Comparison of ENCODE assay signal across 12 cellular contexts in genomic region chr2:45743531-45744391, GRCh38.
DNase-seq lines count a peak whose midpoint lies in the region; ATAC-seq, FAIRE-seq and TF ChIP-seq lines count a peak whose summit lies in the region.
"Had no signal": no experiment of that assay in that cellular context is flagged by ENCODE, and none has a peak within 500 bp of the region (broad histone marks: within the 10 kb centered on the region; RNA-seq: fewer than 3 reads in every experiment).

No MANE protein-coding gene starts in this region.

- ATAC-seq in GM23338 (no peak), HG02678 (IDR thresholded peaks at IDR 0.05; ENCODE audit: unreplicated experiment) (no peak)
- ATAC-seq: HCT116 had no signal

- intact Hi-C loops in lower leg skin (cut with DNase I; ENCODE audit: low total_unique reads), result no loop called here
- intact Hi-C loops in PC-9 (cut with micrococcal nuclease; ENCODE audit: unreplicated experiment), result no loop called here

- H3K4me2 ChIP-seq in GM23338 (no peak overlapping the region), PC-9 (no peak overlapping the region)

- TF ChIP-seq EP300 in suprapubic skin (IDR thresholded peaks at IDR 0.05), result no peak

- WGBS in lower leg skin, 2 donors, result 53 to 54% methylated on average over 12 of the region's 12 CpGs
- 55% methylated on average over 12 of the region's 12 CpGs for WGBS in suprapubic skin

- H3K4me3 Mint-ChIP-seq in GM23338, result no peak overlapping the region

- H3K4me1 Mint-ChIP-seq in GM23338, result peaks cover 17% of the 10 kb centered on the region; the same call in 2 of the 3 replicates

- H3K27me3 ChIP-seq in GM23338 (ENCODE audit: insufficient read depth) (no peaks in the 10 kb centered on the region), suprapubic skin (no peaks in the 10 kb centered on the region), PC-9 (ENCODE audit: insufficient read depth, low read depth) (no peaks in the 10 kb centered on the region)
- H3K27me3 ChIP-seq: cardiac muscle cell, thyroid gland had no signal

- BruUV-seq in PC-9 (replicated peaks; lab: Mats Ljungman, UMichigan), result no TSS peak

- H3K79me2 ChIP-seq in GM23338 (replicated peaks; ENCODE audit: insufficient read depth), result no peaks in the 10 kb centered on the region
- 0 out of 2 replicates have a peak, but pooled peaks cover 2% of the 10 kb centered on the region for H3K79me2 ChIP-seq in PC-9 (ENCODE audit: low read depth)

- H3K4me1 ChIP-seq in GM23338 (ENCODE audit: insufficient read depth), result no peaks in the 10 kb centered on the region
- peaks cover 51% of the 10 kb centered on the region for H3K4me1 ChIP-seq in suprapubic skin
- no peaks in the 10 kb centered on the region for H3K4me1 ChIP-seq in PC-9 (replicated peaks; ENCODE audit: insufficient read depth)
- H3K4me1 ChIP-seq: thyroid gland had no signal

- peaks cover 3% of the 10 kb centered on the region; the same call in 2 of the 3 replicates for H3K36me3 Mint-ChIP-seq in GM23338 (ENCODE audit: low read depth)

- CTCF ChIA-PET in PC-9 (lab: Charles Lee), result interaction anchor here (0.6 to 0.7 kb wide), 2 partner anchors 10 to 77 kb away, joined by 4 to 6 read pairs; no protein-coding TSS in a partner anchor

- H3K27ac Mint-ChIP-seq in GM23338, result no peak overlapping the region

- no peak for TF ChIP-seq POLR2A in lower leg skin (IDR thresholded peaks at IDR 0.05)
- TF ChIP-seq POLR2A in suprapubic skin (IDR thresholded peaks at IDR 0.05), result no peak
- no peak for TF ChIP-seq POLR2A in H54 (IDR thresholded peaks at IDR 0.05; ENCODE audit: low read depth, low read length)

- H3K9me3 Mint-ChIP-seq in GM23338, result peaks cover 13% of the 10 kb centered on the region

- H2AFZ ChIP-seq in GM23338, result 0 out of 2 replicates have a peak overlapping the region, but pooled peaks have one; percentile 38
- H2AFZ ChIP-seq in PC-9, result no peak overlapping the region

- peaks cover 8% of the 10 kb centered on the region for H3K27me3 Mint-ChIP-seq in GM23338 (ENCODE audit: insufficient read depth, low read depth, poor library complexity)

- H3K27ac ChIP-seq in GM23338 (ENCODE audit: low read depth) (no peak overlapping the region), suprapubic skin (peak overlapping the region; percentile 77), PC-9 (no peak overlapping the region)
- H3K27ac ChIP-seq: cardiac muscle cell, thyroid gland had no signal

- in situ Hi-C loops in KBM-7 (cut with MboI; ENCODE audit: low pct_unique_long_range_greater_than_20kb, low sequenced_read_pairs), result no loop called here

- H3K9me3 ChIP-seq in suprapubic skin (peaks cover 2% of the 10 kb centered on the region), PC-9 (ENCODE audit: insufficient read depth, low read depth) (peaks cover 7% of the 10 kb centered on the region; the same call in 1 of the 2 replicates)
- H3K9me3 ChIP-seq: thyroid gland had no signal

- H4K20me1 ChIP-seq in GM23338 (replicated peaks; ENCODE audit: insufficient read depth), result no peaks in the 10 kb centered on the region
- no peaks in the 10 kb centered on the region; the same call in 1 of the 2 replicates for H4K20me1 ChIP-seq in PC-9 (ENCODE audit: insufficient read depth)

- no peak for TF ChIP-seq CTCF in GM23338 (conservative IDR thresholded peaks at IDR 0.05; ENCODE audit: low read depth in 2 of 2)
- no peak for TF ChIP-seq CTCF in lower leg skin (IDR thresholded peaks at IDR 0.05)
- no peak for TF ChIP-seq CTCF in suprapubic skin (IDR thresholded peaks at IDR 0.05)
- TF ChIP-seq CTCF in PC-9 (conservative IDR thresholded peaks at IDR 0.05), result no peak

- DNase-seq in GM23338 (ENCODE audit: low spot score), result no peak
- DNase-seq in dedifferentiated amniotic fluid mesenchymal stem cell (ENCODE audit: extremely low spot score), result peak; percentile 31
- peak; percentile 59 to 90 for DNase-seq in lower leg skin (ENCODE audit: low spot score in 2 of 2)
- peak in 1 of 2 donors; percentile 73 for DNase-seq in suprapubic skin (ENCODE audit: low spot score in 2 of 2)
- no peak for DNase-seq in H54 (ENCODE audit: insufficient read length, low spot score)
- DNase-seq in KBM-7, result no peak
- no peak for DNase-seq in PC-9
- DNase-seq: stimulated activated CD4-positive, alpha-beta T cell treated with anti-CD3 and anti-CD28 coated beads, Interleukin-4, amount 100 ng/mL, for 24 hours had no signal

- H3K9me2 ChIP-seq in GM23338 (ENCODE audit: insufficient read depth) (no peaks in the 10 kb centered on the region), PC-9 (ENCODE audit: insufficient read depth) (no peaks in the 10 kb centered on the region)

- FAIRE-seq in H54 (lab: Jason Lieb, UNC), result no peak

- H3K4me3 ChIP-seq in GM23338, result no peak overlapping the region
- H3K4me3 ChIP-seq in lower leg skin (ENCODE audit: low read depth, poor library complexity, severe bottlenecking), result no peak overlapping the region
- no peak overlapping the region for H3K4me3 ChIP-seq in suprapubic skin
- no peak overlapping the region for H3K4me3 ChIP-seq in PC-9
- H3K4me3 ChIP-seq: cardiac muscle cell, thyroid gland had no signal

- H3F3A ChIP-seq in GM23338 (replicated peaks; ENCODE audit: low read depth), result no peaks in the 10 kb centered on the region
- no peaks in the 10 kb centered on the region for H3F3A ChIP-seq in PC-9 (ENCODE audit: insufficient read depth, low read depth)

- POLR2A ChIA-PET in PC-9 (lab: Charles Lee; ENCODE audit: unreplicated experiment), result interaction anchor here (0.7 kb wide), 1 partner anchor 195 kb away, joined by 4 read pairs; no protein-coding TSS in a partner anchor

- H3K36me3 ChIP-seq in GM23338 (ENCODE audit: insufficient read depth) (no peaks in the 10 kb centered on the region), suprapubic skin (no peaks in the 10 kb centered on the region), PC-9 (ENCODE audit: low read depth) (no peaks in the 10 kb centered on the region)
- H3K36me3 ChIP-seq: cardiac muscle cell, thyroid gland had no signal

TF ChIP-seq in GM23338, 12 proteins besides CTCF, POLR2A, EP300 and RAD21 (continues in another document):
- TF ChIP-seq NANOG (IDR thresholded peaks at IDR 0.05; ENCODE audit: borderline replicate concordance), result no peak
- TF ChIP-seq ZNF114 (CRISPR knock-in tag; IDR thresholded peaks at IDR 0.05), result no peak
- TF ChIP-seq EZH2 (IDR thresholded peaks at IDR 0.05; ENCODE audit: low read depth, unreplicated experiment), result no peak
- no peak for TF ChIP-seq POLR2AphosphoS5 (IDR thresholded peaks at IDR 0.05; ENCODE audit: low read depth)
- TF ChIP-seq ZNF462 (CRISPR knock-in tag; IDR thresholded peaks at IDR 0.05), result no peak

Comparison
In these comparisons a context has a peak if more than half of its experiments do, and no peak if none do; other contexts are left out.
1. DNase-seq: peak in dedifferentiated amniotic fluid mesenchymal stem cell (single experiment) and lower leg skin (2 of 2); none in GM23338 (single experiment), H54 (single experiment), KBM-7 (single experiment) and PC-9 (0 of 2).